ENCODE assay signal across 2 cellular contexts in genomic region chr6:24971067-24971466, GRCh38.
TF ChIP-seq lines count a peak whose summit lies in the region.

No MANE protein-coding gene starts in this region.

TF ChIP-seq in GM12891, 5 proteins besides CTCF, POLR2A, EP300 and RAD21:
- TF ChIP-seq PAX5 (IDR thresholded peaks at IDR 0.05; ENCODE audit: insufficient read depth, low read length, severe bottlenecking) (no peak), SPI1 (IDR thresholded peaks at IDR 0.05; ENCODE audit: low read depth, low read length) (no peak), POLR2AphosphoS5 (IDR thresholded peaks at IDR 0.05; ENCODE audit: low read depth, low read length) (no peak), POU2F2 (IDR thresholded peaks at IDR 0.05; ENCODE audit: low read depth, low read length) (no peak), TAF1 (IDR thresholded peaks at IDR 0.05; ENCODE audit: low read depth, low read length) (no peak)

TF ChIP-seq in H1, 55 proteins besides CTCF, POLR2A, EP300 and RAD21:
- no peak for TF ChIP-seq SP4 (IDR thresholded peaks at IDR 0.05; ENCODE audit: low read length)
- TF ChIP-seq CHD1 (IDR thresholded peaks at IDR 0.05; ENCODE audit: low read depth, low read length), result no peak
- TF ChIP-seq SUZ12 (IDR thresholded peaks at IDR 0.05; ENCODE audit: low read length), result no peak
- TF ChIP-seq GABPA (IDR thresholded peaks at IDR 0.05; ENCODE audit: borderline replicate concordance, insufficient read depth, low read length), result no peak
- no peak for TF ChIP-seq CHD7 (IDR thresholded peaks at IDR 0.05; ENCODE audit: insufficient replicate concordance, low read length)
- no peak for TF ChIP-seq BRCA1 (IDR thresholded peaks at IDR 0.05; ENCODE audit: low read depth, low read length)
- no peak for TF ChIP-seq CHD2 (IDR thresholded peaks at IDR 0.05; ENCODE audit: low read length)
- no peak for TF ChIP-seq RNF2 (IDR thresholded peaks at IDR 0.05; ENCODE audit: borderline replicate concordance, low read depth, low read length, missing control alignments, poor library complexity, severe bottlenecking)
- no peak for TF ChIP-seq POU5F1 (IDR thresholded peaks at IDR 0.05; ENCODE audit: low read depth, low read length)
- TF ChIP-seq JUND (IDR thresholded peaks at IDR 0.05; ENCODE audit: low read length), result no peak
- TF ChIP-seq TEAD4 (IDR thresholded peaks at IDR 0.05; ENCODE audit: low read depth, low read length), result no peak
- no peak for TF ChIP-seq FOSL1 (IDR thresholded peaks at IDR 0.05; ENCODE audit: insufficient read depth, low read depth, low read length)
- no peak for TF ChIP-seq SP1 (IDR thresholded peaks at IDR 0.05; ENCODE audit: low read depth, low read length)
- no peak for TF ChIP-seq NRF1 (IDR thresholded peaks at IDR 0.05; ENCODE audit: low read depth, low read length)
